In the genomic region with DNA sequence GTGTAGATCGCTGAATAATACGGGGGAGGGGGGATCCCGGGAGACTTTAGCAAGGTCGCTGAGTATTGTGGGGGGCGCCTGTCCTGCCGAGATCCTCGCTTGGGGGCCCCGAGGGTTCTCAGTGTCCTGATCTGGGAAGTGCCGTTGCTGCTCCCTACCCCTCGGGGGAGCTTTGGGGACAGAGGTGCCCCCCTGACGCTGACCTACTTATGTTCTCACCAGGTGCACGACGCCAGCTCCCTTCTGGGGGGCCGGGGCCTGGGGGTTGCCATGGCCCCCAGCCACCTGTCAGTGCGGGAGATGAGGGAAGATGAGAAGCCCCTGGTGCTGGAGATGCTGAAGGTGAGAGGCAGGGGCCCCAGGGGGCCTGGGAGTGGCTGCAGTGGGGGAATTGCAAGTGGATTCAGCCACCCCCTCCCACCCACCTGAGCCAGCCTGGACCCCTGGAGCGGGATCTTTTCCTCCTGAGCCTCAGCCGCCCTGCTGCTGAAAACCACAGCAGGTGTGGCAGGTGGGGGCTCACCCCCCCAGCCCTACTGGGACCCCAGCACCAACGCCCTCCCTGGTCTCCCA, we compare ENCODE assay signal across 6 cellular contexts. TPM values are rescaled to one million over a fixed set of nuclear protein-coding genes. Genes with fewer than 3 reads are reported as not detected.
DNase-seq lines count a peak whose midpoint lies in the region; ATAC-seq, FAIRE-seq and TF ChIP-seq lines count a peak whose summit lies in the region.

No MANE protein-coding gene starts in this region.

- peak overlapping the region; percentile 75 for H3K4me3 ChIP-seq in A549
- H3K4me3 ChIP-seq in aorta (ENCODE audit: low read length in 2 of 2): peak overlapping the region; percentile 5 to 39

- TF ChIP-seq RAD21 in A549 (conservative IDR thresholded peaks at IDR 0.05 in 1 of 2, IDR thresholded peaks at IDR 0.05 in 1 of 2): no peak

- FAIRE-seq in A549 (lab: Jason Lieb, UNC): no peak

- no peak for DNase-seq in A549 (ENCODE audit: low read depth in 1 of 2, low spot score in 1 of 2)
- peak; percentile 80 for DNase-seq in NCI-H69 (lab: John Stamatoyannopoulos, UW)
- peak; percentile 28 for DNase-seq in left ventricle myocardium superior
- DNase-seq in aorta: no peak
- no peak for DNase-seq in KG1 (lab: John Stamatoyannopoulos, UW)

- H3K36me3 ChIP-seq in aorta (ENCODE audit: control insufficient read depth in 1 of 2, insufficient read depth in 2 of 2, low read length in 1 of 2): no peaks in the 10 kb centered on the region

- no peak for TF ChIP-seq EP300 in A549 (IDR thresholded peaks at IDR 0.05)

- WGBS in A549 (ENCODE audit: missing lambda C conversion rate): 30% methylated on average over 18 of the region's 18 CpGs
- WGBS in aorta, 2 donors: 23 to 31% methylated on average over 16 to 18 of the region's 18 CpGs

- no peaks in the 10 kb centered on the region for H3K27me3 ChIP-seq in aorta (ENCODE audit: control insufficient read depth in 1 of 2, insufficient read depth in 2 of 2, low read length in 1 of 2)

- CTCF ChIA-PET in A549 (lab: Yijun Ruan, JAX): interaction anchor here (0.8 to 17.3 kb wide), 11 partner anchors 10 to 397 kb away, joined by 3 to 219 read pairs (median 6); partner anchors contain the start of genes ZNF628 and ZNF865

- ATAC-seq in A549 (peak; percentile 0 to 6; a peak in 3 of 6 replicates), left ventricle myocardium superior (no peak), aorta (ENCODE audit: low FRiP score) (no peak), GM21723 (IDR thresholded peaks at IDR 0.05; ENCODE audit: unreplicated experiment) (no peak)

- H3K9me3 ChIP-seq in A549 (no peaks in the 10 kb centered on the region), aorta (ENCODE audit: control insufficient read depth, low read length) (no peaks in the 10 kb centered on the region)

- POLR2A ChIA-PET in A549 (lab: Yijun Ruan, JAX): interaction anchor here (1.0 to 4.1 kb wide), 8 partner anchors 9 to 398 kb away, joined by 3 to 53 read pairs (median 4); partner anchors contain the start of genes FIZ1, ISOC2, ZNF628 and ZNF865

- H3K4me1 ChIP-seq in A549 (peaks cover 51% of the 10 kb centered on the region), aorta (ENCODE audit: control insufficient read depth in 1 of 2, insufficient read depth in 2 of 2, low read length in 2 of 2) (no peaks in the 10 kb centered on the region)

- TF ChIP-seq CTCF in A549 (IDR thresholded peaks at IDR 0.05): no peak

- H3K27ac ChIP-seq in A549: peak overlapping the region; percentile 89 to 93
- H3K27ac ChIP-seq in aorta (ENCODE audit: low read depth in 1 of 2, low read length in 2 of 2): peak overlapping the region in 1 of 2 donors; percentile 55

- intact Hi-C loops in left ventricle myocardium superior (cut with micrococcal nuclease) (no loop called here), aorta (cut with DNase I) (no loop called here)

- peak overlapping the region; percentile 97 for H3K4me2 ChIP-seq in A549

- no peak for TF ChIP-seq POLR2A in A549 (IDR thresholded peaks at IDR 0.05; ENCODE audit: low read length)

TF ChIP-seq in A549, 52 proteins besides CTCF, POLR2A, EP300 and RAD21:
- TF ChIP-seq CHD2 (IDR thresholded peaks at IDR 0.05; ENCODE audit: low read length, partially characterized antibody) (no peak), RNF2 (IDR thresholded peaks at IDR 0.05; ENCODE audit: borderline replicate concordance, low read depth) (no peak), ZSCAN20 (CRISPR knock-in tag; IDR thresholded peaks at IDR 0.05) (no peak), GATA3 (IDR thresholded peaks at IDR 0.05; ENCODE audit: borderline replicate concordance) (no peak), HOXA7 (CRISPR knock-in tag; IDR thresholded peaks at IDR 0.05) (no peak), BHLHE40 (IDR thresholded peaks at IDR 0.05; ENCODE audit: low read depth, low read length) (no peak), HDAC2 (IDR thresholded peaks at IDR 0.05) (no peak)

RNA-seq across cellular contexts. Expression of gene NAT14, which starts 0.5 kb away (rescaled TPM):
- polyA plus RNA-seq in A549 (2011; rRNA removed) (16.8 and 21.0 TPM in 2 replicates), A549 (2017; fragmentation: RNase III; extraction: RNeasy Plus Mini Kit Qiagen cat#74134 plus additional on column Dnase treatment) (46.5 to 57.4 TPM (median 50.3 TPM) in 3 replicates), aorta (10 to 100 TPM in 1 of 2 donors, 1 to 10 TPM in 1; 3.1 to 19.2 TPM)
- 48.1 and 50.6 TPM in 2 replicates for polyA plus RNA-seq in A549 (2012; cell fraction: cytosol; rRNA removed)
- 98.9 and 106 TPM in 2 replicates for polyA plus RNA-seq in A549 (2012; cell fraction: nucleus; rRNA removed)
- polyA minus RNA-seq in A549 (2011; rRNA and poly(A)+ RNA removed): 7.6 and 10.2 TPM in 2 replicates
- total RNA-seq in left ventricle myocardium superior (6.0 TPM), aorta (10 to 100 TPM; 15.3 to 16.2 TPM)

RNA-seq across cellular contexts. Expression of gene SSC5D, which starts 2.7 kb away (rescaled TPM):
- 0.19 and 0.22 TPM in 2 replicates for polyA plus RNA-seq in A549 (2011; rRNA removed)
- polyA plus RNA-seq in A549 (2012; cell fraction: cytosol; rRNA removed): 0.30 and 0.44 TPM in 2 replicates
- 2.3 and 2.6 TPM in 2 replicates for polyA plus RNA-seq in A549 (2012; cell fraction: nucleus; rRNA removed)
- 0.96 to 2.0 TPM (median 1.5 TPM) in 3 replicates for polyA plus RNA-seq in A549 (2017; fragmentation: RNase III; extraction: RNeasy Plus Mini Kit Qiagen cat#74134 plus additional on column Dnase treatment)
- polyA minus RNA-seq in A549 (2011; rRNA and poly(A)+ RNA removed): 0.25 and 0.29 TPM in 2 replicates
- 2.7 TPM for total RNA-seq in left ventricle myocardium superior
- 10 to 100 TPM in 1 of 2 donors, 1 to 10 TPM in 1; 8.6 to 64.1 TPM for total RNA-seq in aorta
- polyA plus RNA-seq in aorta: 1 to 10 TPM; 1.6 to 3.7 TPM

RNA-seq across cellular contexts. Expression of gene ZNF628, which starts 9.1 kb away (rescaled TPM):
- 0.32 and 0.48 TPM in 2 replicates for polyA plus RNA-seq in A549 (2011; rRNA removed)
- 2.5 and 4.8 TPM in 2 replicates for polyA plus RNA-seq in A549 (2012; cell fraction: cytosol; rRNA removed)
- polyA plus RNA-seq in A549 (2012; cell fraction: nucleus; rRNA removed): 7.0 and 12.6 TPM in 2 replicates
- polyA plus RNA-seq in A549 (2017; fragmentation: RNase III; extraction: RNeasy Plus Mini Kit Qiagen cat#74134 plus additional on column Dnase treatment): 4.7 to 5.9 TPM (median 5.7 TPM) in 3 replicates
- polyA minus RNA-seq in A549 (2011; rRNA and poly(A)+ RNA removed): 0.70 and 1.0 TPM in 2 replicates
- total RNA-seq in left ventricle myocardium superior: 6.4 TPM
- total RNA-seq in aorta: 1 to 10 TPM; 6.9 to 7.0 TPM
- 1 to 10 TPM; 1.3 to 2.0 TPM for polyA plus RNA-seq in aorta

RNA-seq across cellular contexts. Expression of gene C19orf85, which starts 21.0 kb away (rescaled TPM):
- polyA plus RNA-seq in A549 (2011; rRNA removed) (not detected in 2 replicates), A549 (2017; fragmentation: RNase III; extraction: RNeasy Plus Mini Kit Qiagen cat#74134 plus additional on column Dnase treatment) (not detected in 3 replicates), aorta (not detected)
- not detected in 2 replicates for polyA plus RNA-seq in A549 (2012; cell fraction: cytosol; rRNA removed)
- polyA plus RNA-seq in A549 (2012; cell fraction: nucleus; rRNA removed): not detected in 2 replicates
- not detected in 2 replicates for polyA minus RNA-seq in A549 (2011; rRNA and poly(A)+ RNA removed)
- total RNA-seq in left ventricle myocardium superior (not detected), aorta (not detected)

RNA-seq across cellular contexts. Expression of gene ISOC2, which starts 24.1 kb away (rescaled TPM):
- polyA plus RNA-seq in A549 (2011; rRNA removed) (45.3 and 51.5 TPM in 2 replicates), A549 (2017; fragmentation: RNase III; extraction: RNeasy Plus Mini Kit Qiagen cat#74134 plus additional on column Dnase treatment) (52.7 to 57.8 TPM (median 54.1 TPM) in 3 replicates), aorta (10 to 100 TPM; 42.6 to 47.3 TPM)
- 79.6 and 132 TPM in 2 replicates for polyA plus RNA-seq in A549 (2012; cell fraction: cytosol; rRNA removed)
- polyA plus RNA-seq in A549 (2012; cell fraction: nucleus; rRNA removed): 77.2 and 99.3 TPM in 2 replicates
- polyA minus RNA-seq in A549 (2011; rRNA and poly(A)+ RNA removed): 16.2 and 19.7 TPM in 2 replicates
- total RNA-seq in left ventricle myocardium superior (58.5 TPM), aorta (10 to 100 TPM; 18.6 to 30.6 TPM)

Comparison
In these comparisons a context has a peak if more than half of its experiments do, and no peak if none do; other contexts are left out.
1. ATAC-seq: peak in A549 (2 of 2); none in left ventricle myocardium superior (single experiment), aorta (single experiment) and GM21723 (single experiment).
2. DNase-seq: peak in NCI-H69 (single experiment) and left ventricle myocardium superior (single experiment); none in A549 (0 of 2), aorta (0 of 2) and KG1 (single experiment).